In the genomic region with DNA sequence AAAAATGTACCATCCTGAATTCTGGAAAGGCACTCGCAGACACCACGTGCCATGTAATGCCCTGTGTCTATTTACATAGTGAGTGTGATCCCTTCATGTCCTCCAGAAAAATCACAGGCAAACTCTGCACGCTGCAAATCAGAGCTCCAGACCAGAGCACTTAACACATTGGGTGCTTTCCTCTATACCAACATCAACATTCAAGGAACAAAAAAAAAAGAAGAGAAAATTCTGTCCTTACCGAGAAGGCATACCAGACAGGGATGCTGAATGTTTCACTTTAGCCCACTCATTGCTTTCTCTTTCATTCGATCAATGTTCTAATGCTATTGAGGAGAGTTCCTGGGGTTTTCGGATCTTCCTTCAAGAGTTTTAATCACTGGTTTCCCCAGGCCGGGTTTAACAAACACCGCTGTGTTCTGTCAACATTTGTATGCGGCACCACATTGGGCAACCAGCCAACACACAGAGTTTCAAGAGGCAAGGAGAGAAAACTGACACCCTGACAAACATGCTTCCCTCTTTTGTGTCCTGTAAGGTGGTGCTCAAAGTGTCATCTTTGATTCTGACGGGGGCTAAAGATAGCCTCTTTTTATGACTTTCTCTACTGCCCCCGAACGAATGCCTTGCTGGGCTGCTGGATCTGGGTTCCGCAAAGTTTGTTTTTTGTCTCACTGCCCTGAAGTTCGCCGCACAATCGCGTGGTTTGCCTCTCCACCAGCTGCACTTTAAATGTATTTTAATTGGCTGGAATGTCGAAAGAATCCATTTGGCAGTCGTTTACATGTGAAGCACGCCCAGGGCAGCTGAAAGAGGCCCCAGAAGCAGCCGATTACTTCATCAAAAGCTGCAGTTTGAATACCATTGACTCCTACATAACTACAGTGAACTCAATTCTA, we compare ENCODE assay signal across 9 cellular contexts.
DNase-seq lines count a peak whose midpoint lies in the region; ATAC-seq, FAIRE-seq and TF ChIP-seq lines count a peak whose summit lies in the region.
"Had no signal": no experiment of that assay in that cellular context is flagged by ENCODE, and none has a peak within 500 bp of the region (broad histone marks: within the 10 kb centered on the region; RNA-seq: fewer than 3 reads in every experiment).

No MANE protein-coding gene starts in this region.

- no peaks in the 10 kb centered on the region for H3K9me1 ChIP-seq in keratinocyte (ENCODE audit: control insufficient read depth, extremely low read depth, insufficient read depth, low read length)

- H3K4me2 ChIP-seq in keratinocyte (ENCODE audit: control insufficient read depth, extremely low read depth, insufficient read depth, low read depth, low read length) (peak overlapping the region; percentile 91), smooth muscle cell (peak overlapping the region; percentile 87)

- H3K36me3 Mint-ChIP-seq in MCF 10A (ENCODE audit: insufficient read depth, unreplicated experiment), result peaks cover 4% of the 10 kb centered on the region
- H3K36me3 Mint-ChIP-seq in CD4-positive, alpha-beta memory T cell, result no peaks in the 10 kb centered on the region

- H3K4me3 Mint-ChIP-seq in MCF 10A (ENCODE audit: unreplicated experiment), result no peak overlapping the region
- H3K4me3 Mint-ChIP-seq in CD4-positive, alpha-beta memory T cell, result no peak overlapping the region

- POLR2A ChIA-PET in AG04450 (lab: Yijun Ruan, JAX) (interaction anchor here (0.6 to 2.0 kb wide), 3 partner anchors 19 to 81 kb away, joined by 3 to 9 read pairs (median 4); no protein-coding TSS in a partner anchor), MCF 10A (lab: Yijun Ruan, JAX) (interaction anchor here (0.7 kb wide), 1 partner anchor 1766 kb away, joined by 3 read pairs; no protein-coding TSS in a partner anchor)
- POLR2A ChIA-PET in CD4-positive, alpha-beta memory T cell (lab: Charles Lee; ENCODE audit: partially characterized antibody), result no interaction called here

- no peak overlapping the region for H3K27ac Mint-ChIP-seq in MCF 10A (ENCODE audit: low read depth, unreplicated experiment)
- no peak overlapping the region for H3K27ac Mint-ChIP-seq in CD4-positive, alpha-beta memory T cell

- H3K27ac ChIP-seq in AG04450 (ENCODE audit: low read depth, low read length) (peak overlapping the region; percentile 93), keratinocyte (ENCODE audit: control insufficient read depth, insufficient read depth, low read length) (no peak overlapping the region), smooth muscle cell (ENCODE audit: low read depth) (peak overlapping the region; percentile 81)
- H3K27ac ChIP-seq in CD4-positive, alpha-beta memory T cell (ENCODE audit: low read depth, low read length), result no peak overlapping the region

- no peaks in the 10 kb centered on the region for H3K79me2 ChIP-seq in keratinocyte (ENCODE audit: control insufficient read depth, insufficient read depth, low read length)
- no peaks in the 10 kb centered on the region for H3K79me2 ChIP-seq in smooth muscle cell (ENCODE audit: low read depth)

- H3K4me3 ChIP-seq in AG04450 (ENCODE audit: low read depth, low read length), result peak overlapping the region; percentile 48
- peak overlapping the region in 2 of 3 experiments; percentile 56 to 59 for H3K4me3 ChIP-seq in keratinocyte (ENCODE audit: control insufficient read depth in 2 of 3, extremely low read depth in 1 of 3, insufficient read depth in 2 of 3, low read depth in 1 of 3, low read length in 3 of 3)
- peak overlapping the region; percentile 39 for H3K4me3 ChIP-seq in smooth muscle cell
- no peak overlapping the region for H3K4me3 ChIP-seq in CD4-positive, alpha-beta memory T cell (ENCODE audit: low read length in 2 of 2)

- H3K4me1 Mint-ChIP-seq in MCF 10A (ENCODE audit: insufficient read depth, unreplicated experiment), result no peaks in the 10 kb centered on the region
- peaks cover 0 to 1% (median 0%) of the 10 kb centered on the region in 4 donors for H3K4me1 Mint-ChIP-seq in CD4-positive, alpha-beta memory T cell

- dilution Hi-C loops in keratinocyte (cut with MboI; ENCODE audit: extremely low pct_ligation_motif_present, low sequenced_read_pairs), result no loop called here

- peaks cover 26% of the 10 kb centered on the region for H3F3A ChIP-seq in smooth muscle cell (ENCODE audit: low read depth)

- CTCF ChIA-PET in AG04450 (lab: Charles Lee) (interaction anchor here (0.6 to 1.5 kb wide), 2 partner anchors 105 to 398 kb away, joined by 3 to 5 read pairs; no protein-coding TSS in a partner anchor), MCF 10A (lab: Yijun Ruan, JAX) (no interaction called here)
- CTCF ChIA-PET in CD4-positive, alpha-beta memory T cell (lab: Charles Lee; ENCODE audit: partially characterized antibody), result no interaction called here

- no peak for ATAC-seq in esophagus mucosa

- H3K36me3 ChIP-seq in keratinocyte (ENCODE audit: control insufficient read depth in 2 of 2, extremely low read depth in 1 of 2, insufficient read depth in 2 of 2, low read length in 2 of 2), result no peaks in the 10 kb centered on the region
- no peaks in the 10 kb centered on the region for H3K36me3 ChIP-seq in smooth muscle cell (ENCODE audit: low read depth)
- H3K36me3 ChIP-seq in CD4-positive, alpha-beta memory T cell (ENCODE audit: insufficient read depth, low read length), result no peaks in the 10 kb centered on the region

- peak; percentile 80 for DNase-seq in AG04450 (ENCODE audit: low read depth, low spot score)
- DNase-seq in NCI-H1694 (lab: John Stamatoyannopoulos, UW), result peak; percentile 37
- DNase-seq in MCF 10A (ENCODE audit: unreplicated experiment), result peak; percentile 14
- no peak for DNase-seq in keratinocyte (ENCODE audit: low read depth, low spot score)
- DNase-seq in smooth muscle cell (lab: John Stamatoyannopoulos, UW; ENCODE audit: unreplicated experiment), result peak; percentile 14
- DNase-seq in CD4-positive, alpha-beta memory T cell, result no peak
- DNase-seq in NCI-H82 (lab: John Stamatoyannopoulos, UW), result no peak

- H3K4me1 ChIP-seq in keratinocyte (ENCODE audit: control insufficient read depth, extremely low read depth, insufficient read depth, low read length) (peaks cover 18% of the 10 kb centered on the region), smooth muscle cell (ENCODE audit: low read depth) (peaks cover 24% of the 10 kb centered on the region)
- no peaks in the 10 kb centered on the region for H3K4me1 ChIP-seq in CD4-positive, alpha-beta memory T cell (ENCODE audit: insufficient read depth, low read length)

- 7% methylated on average over 21 of the region's 21 CpGs for WGBS in smooth muscle cell (ENCODE audit: low lambda C conversion rate)

- intact Hi-C loops in MCF 10A (cut with micrococcal nuclease), result no loop called here
- intact Hi-C loops in CD4-positive, alpha-beta memory T cell (cut with micrococcal nuclease), result no loop called here

- H3K9me3 Mint-ChIP-seq in MCF 10A (ENCODE audit: unreplicated experiment), result peaks cover 8% of the 10 kb centered on the region
- H3K9me3 Mint-ChIP-seq in CD4-positive, alpha-beta memory T cell, result peaks cover 0 to 4% (median under 1%) of the 10 kb centered on the region in 8 donors

- H3K27me3 ChIP-seq in AG04450 (ENCODE audit: control insufficient read depth, insufficient read depth, low read length) (no peaks in the 10 kb centered on the region), keratinocyte (ENCODE audit: control insufficient read depth, extremely low read depth, insufficient read depth, low read length) (no peaks in the 10 kb centered on the region), smooth muscle cell (ENCODE audit: low read depth) (no peaks in the 10 kb centered on the region)
- no peaks in the 10 kb centered on the region for H3K27me3 ChIP-seq in CD4-positive, alpha-beta memory T cell (ENCODE audit: insufficient read depth, low read length)

- no peaks in the 10 kb centered on the region for H3K27me3 Mint-ChIP-seq in MCF 10A (ENCODE audit: insufficient read depth, unreplicated experiment)
- peaks cover 2 to 5% of the 10 kb centered on the region in 2 donors for H3K27me3 Mint-ChIP-seq in CD4-positive, alpha-beta memory T cell

- H4K20me1 ChIP-seq in keratinocyte (ENCODE audit: control insufficient read depth, extremely low read depth, insufficient read depth, low read length), result no peaks in the 10 kb centered on the region
- no peaks in the 10 kb centered on the region for H4K20me1 ChIP-seq in smooth muscle cell (ENCODE audit: low read depth)

- H3K9me3 ChIP-seq in AG04450 (ENCODE audit: control insufficient read depth, insufficient read depth, low read length), result no peaks in the 10 kb centered on the region
- H3K9me3 ChIP-seq in keratinocyte (ENCODE audit: control insufficient read depth, low read depth, low read length), result no peaks in the 10 kb centered on the region
- no peaks in the 10 kb centered on the region for H3K9me3 ChIP-seq in smooth muscle cell (replicated peaks; ENCODE audit: low read depth)
- H3K9me3 ChIP-seq in CD4-positive, alpha-beta memory T cell (ENCODE audit: control insufficient read depth in 1 of 2, low read length in 2 of 2), result no peaks in the 10 kb centered on the region

- TF ChIP-seq CTCF in AG04450 (IDR thresholded peaks at IDR 0.05; ENCODE audit: low read depth, low read length), result no peak
- TF ChIP-seq CTCF in MCF 10A (IDR thresholded peaks at IDR 0.05; ENCODE audit: unreplicated experiment), result no peak
- TF ChIP-seq CTCF in keratinocyte (optimal IDR thresholded peaks at IDR 0.05 in 1 of 3, IDR thresholded peaks at IDR 0.05 in 1 of 3, conservative IDR thresholded peaks at IDR 0.05 in 1 of 3; ENCODE audit: extremely low read depth in 1 of 3, insufficient read depth in 2 of 3, low read length in 3 of 3), result no peak
- TF ChIP-seq CTCF in smooth muscle cell (IDR thresholded peaks at IDR 0.05; ENCODE audit: borderline replicate concordance, insufficient read depth, poor library complexity, severe bottlenecking), result no peak

- no TSS peak for BruUV-seq in MCF 10A (replicated peaks; lab: Mats Ljungman, UMichigan)

- FAIRE-seq in keratinocyte (lab: Jason Lieb, UNC), result peak; percentile 68
- FAIRE-seq: G401.6 had no signal

- peak overlapping the region; percentile 23 for H3K9ac ChIP-seq in keratinocyte (ENCODE audit: control insufficient read depth, extremely low read depth, insufficient read depth, low read length)
- H3K9ac ChIP-seq in smooth muscle cell (ENCODE audit: low read depth), result peak overlapping the region; percentile 22

- peak overlapping the region; percentile 82 for H2AFZ ChIP-seq in keratinocyte (ENCODE audit: control insufficient read depth, low read length)
- H2AFZ ChIP-seq in smooth muscle cell (ENCODE audit: low read depth), result peak overlapping the region; percentile 74

Comparison
In these comparisons a context has a peak if more than half of its experiments do, and no peak if none do; other contexts are left out.
1. DNase-seq: peak in AG04450 (single experiment), NCI-H1694 (single experiment), MCF 10A (single experiment) and smooth muscle cell (single experiment); none in keratinocyte (single experiment), CD4-positive, alpha-beta memory T cell (0 of 5) and NCI-H82 (single experiment).
2. H3K27ac ChIP-seq: peak in AG04450 (single experiment) and smooth muscle cell (single experiment); none in keratinocyte (single experiment) and CD4-positive, alpha-beta memory T cell (single experiment).
3. H3K4me3 ChIP-seq: peak in AG04450 (single experiment), keratinocyte (2 of 3) and smooth muscle cell (single experiment); none in CD4-positive, alpha-beta memory T cell (0 of 2).